38 cellular contexts compared by ENCODE assay signal in the genomic region with DNA sequence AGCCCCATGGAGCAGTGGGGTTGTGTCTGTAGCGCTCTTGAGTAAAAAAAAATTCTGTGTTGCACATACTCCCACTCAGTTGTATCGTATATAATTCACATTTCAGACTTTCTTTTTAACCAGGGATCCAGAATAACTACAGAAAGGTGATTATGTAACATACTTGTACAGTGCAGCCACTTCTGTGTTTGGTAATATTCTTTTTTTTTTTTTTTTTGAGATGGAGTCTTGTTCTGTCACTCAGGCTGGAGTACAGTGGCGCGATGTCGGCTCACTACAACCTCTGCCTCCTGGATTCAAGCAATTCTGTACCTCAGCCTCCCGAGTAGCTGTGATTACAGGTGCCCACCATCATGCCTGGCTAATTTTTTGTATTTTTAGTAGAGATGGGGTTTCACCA.
"Had no signal": no experiment of that assay in that cellular context is flagged by ENCODE, and none has a peak within 500 bp of the region (broad histone marks: within the 10 kb centered on the region; RNA-seq: fewer than 3 reads in every experiment).

No MANE protein-coding gene starts in this region.

- H3K9me3 ChIP-seq: adrenal gland, ascending aorta, body of pancreas, breast epithelium had no signal

- H3K36me3 Mint-ChIP-seq: activated naive CD4-positive, alpha-beta T cell treated with anti-CD3 and anti-CD28 coated beads, Interleukin-2, amount 10 ng/mL, durations not matched to agents 7 days and 5 days; activated naive CD4-positive, alpha-beta T cell treated with anti-CD3 and anti-CD28 coated beads, Interleukin-2, amount 50 U/mL, for 72 hours; activated naive CD8-positive, alpha-beta T cell treated with anti-CD3 and anti-CD28 coated beads for 36 hours; activated naive CD8-positive, alpha-beta T cell treated with anti-CD3 and anti-CD28 coated beads, Interleukin-2, amount 10 ng/mL, durations not matched to agents 7 days and 5 days had no signal

- H3K4me3 Mint-ChIP-seq: activated naive CD4-positive, alpha-beta T cell treated with anti-CD3 and anti-CD28 coated beads for 36 hours; activated naive CD4-positive, alpha-beta T cell treated with anti-CD3 and anti-CD28 coated beads, Interleukin-2, amount 10 ng/mL, durations not matched to agents 7 days and 5 days; activated naive CD4-positive, alpha-beta T cell treated with anti-CD3 and anti-CD28 coated beads, Interleukin-2, amount 50 U/mL, for 24 hours; activated naive CD8-positive, alpha-beta T cell; activated naive CD8-positive, alpha-beta T cell treated with anti-CD3 and anti-CD28 coated beads for 36 hours; activated naive CD8-positive, alpha-beta T cell treated with anti-CD3 and anti-CD28 coated beads, Interleukin-2, amount 10 ng/mL, durations not matched to agents 7 days and 5 days; activated naive CD8-positive, alpha-beta T cell treated with anti-CD3 and anti-CD28 coated beads, Interleukin-2, amount 50 U/mL, for 24 hours; activated T-cell treated with anti-CD3 and anti-CD28 coated beads, Interleukin-2, amount 50 U/mL, for 24 hours; activated T-cell treated with anti-CD3 and anti-CD28 coated beads, Interleukin-2, amount 50 U/mL, for 4 hours; activated T-cell treated with anti-CD3 and anti-CD28 coated beads, Interleukin-2, amount 50 U/mL, for 72 hours; activated T-helper 1 cell treated with anti-CD3 and anti-CD28 coated beads, Interleukin-12 subunit alpha, Interleukin-12 subunit beta, Interleukin-2, Interleukin-4 antibody, amounts not matched to agents 30 ng/mL and 10 ng/mL and 1 ng/mL, durations not matched to agents 14 hours and 24 hours and 36 hours; activated T-helper 17 cell treated with anti-CD3 and anti-CD28 coated beads, Interleukin-2, amount 50 U/mL, for 72 hours; brain; central memory CD8-positive, alpha-beta T cell had no signal

- DNase-seq: activated effector memory CD4-positive, alpha-beta T cell treated with anti-CD3 and anti-CD28 coated beads, Interleukin-2, amount 50 U/mL, for 16 hours; activated effector memory CD4-positive, alpha-beta T cell treated with Interleukin-2 at 50 U/mL for 16 hours; activated gamma-delta T cell; activated gamma-delta T cell treated with Interleukin-2 at 50 U/mL for 16 hours; activated naive CD4-positive, alpha-beta T cell; activated naive CD4-positive, alpha-beta T cell treated with anti-CD3 and anti-CD28 coated beads for 36 hours; activated naive CD4-positive, alpha-beta T cell treated with anti-CD3 and anti-CD28 coated beads, Interleukin-2, amount 10 ng/mL, durations not matched to agents 7 days and 5 days; activated naive CD4-positive, alpha-beta T cell treated with anti-CD3 and anti-CD28 coated beads, Interleukin-2, amount 50 U/mL, for 16 hours; activated naive CD4-positive, alpha-beta T cell treated with Interleukin-2 at 50 U/mL for 16 hours; activated naive CD8-positive, alpha-beta T cell treated with anti-CD3 and anti-CD28 coated beads for 36 hours; activated naive CD8-positive, alpha-beta T cell treated with anti-CD3 and anti-CD28 coated beads, Interleukin-2, amount 10 ng/mL, durations not matched to agents 7 days and 5 days; activated naive CD8-positive, alpha-beta T cell treated with anti-CD3 and anti-CD28 coated beads, Interleukin-2, amount 50 U/mL, for 24 hours; activated T-cell treated with anti-CD3 and anti-CD28 coated beads, Interleukin-2, amount 50 U/mL, for 1 hour; activated T-cell treated with anti-CD3 and anti-CD28 coated beads, Interleukin-2, amount 50 U/mL, for 24 hours; activated T-cell treated with anti-CD3 and anti-CD28 coated beads, Interleukin-2, amount 50 U/mL, for 4 hours; activated T-cell treated with anti-CD3 and anti-CD28 coated beads, Interleukin-2, amount 50 U/mL, for 48 hours; activated T-cell treated with anti-CD3 and anti-CD28 coated beads, Interleukin-2, amount 50 U/mL, for 72 hours; adrenal gland; amniotic stem cell; amygdala; anterior cingulate cortex; aorta; body of pancreas; brain microvascular endothelial cell; caudate nucleus; central memory CD4-positive, alpha-beta T cell; cerebellar nuclear complex had no signal

- H3K27me3 Mint-ChIP-seq: activated naive CD4-positive, alpha-beta T cell treated with anti-CD3 and anti-CD28 coated beads, Interleukin-2, amount 10 ng/mL, durations not matched to agents 7 days and 5 days; activated naive CD4-positive, alpha-beta T cell treated with anti-CD3 and anti-CD28 coated beads, Interleukin-2, amount 50 U/mL, for 24 hours; activated naive CD8-positive, alpha-beta T cell; activated naive CD8-positive, alpha-beta T cell treated with anti-CD3 and anti-CD28 coated beads for 36 hours; activated naive CD8-positive, alpha-beta T cell treated with anti-CD3 and anti-CD28 coated beads, Interleukin-2, amount 10 ng/mL, durations not matched to agents 7 days and 5 days; activated naive CD8-positive, alpha-beta T cell treated with anti-CD3 and anti-CD28 coated beads, Interleukin-2, amount 50 U/mL, for 24 hours; activated T-cell treated with anti-CD3 and anti-CD28 coated beads, Interleukin-2, amount 50 U/mL, for 24 hours; activated T-helper 17 cell treated with anti-CD3 and anti-CD28 coated beads, Interleukin-2, amount 50 U/mL, for 72 hours; brain; central memory CD8-positive, alpha-beta T cell had no signal

- H3K4me1 Mint-ChIP-seq: activated naive CD4-positive, alpha-beta T cell treated with anti-CD3 and anti-CD28 coated beads, Interleukin-2, amount 10 ng/mL, durations not matched to agents 7 days and 5 days; activated naive CD4-positive, alpha-beta T cell treated with anti-CD3 and anti-CD28 coated beads, Interleukin-2, amount 50 U/mL, for 24 hours; central memory CD8-positive, alpha-beta T cell had no signal

- H3K9me3 Mint-ChIP-seq: activated naive CD4-positive, alpha-beta T cell treated with anti-CD3 and anti-CD28 coated beads for 36 hours; activated naive CD4-positive, alpha-beta T cell treated with anti-CD3 and anti-CD28 coated beads, Interleukin-2, amount 10 ng/mL, durations not matched to agents 7 days and 5 days; activated naive CD4-positive, alpha-beta T cell treated with anti-CD3 and anti-CD28 coated beads, Interleukin-2, amount 50 U/mL, for 24 hours; activated naive CD4-positive, alpha-beta T cell treated with anti-CD3 and anti-CD28 coated beads, Interleukin-2, amount 50 U/mL, for 72 hours; activated naive CD8-positive, alpha-beta T cell treated with anti-CD3 and anti-CD28 coated beads for 36 hours; activated naive CD8-positive, alpha-beta T cell treated with anti-CD3 and anti-CD28 coated beads, Interleukin-2, amount 10 ng/mL, durations not matched to agents 7 days and 5 days; activated naive CD8-positive, alpha-beta T cell treated with anti-CD3 and anti-CD28 coated beads, Interleukin-2, amount 50 U/mL, for 24 hours; activated T-cell treated with anti-CD3 and anti-CD28 coated beads, Interleukin-2, amount 50 U/mL, for 24 hours; activated T-cell treated with anti-CD3 and anti-CD28 coated beads, Interleukin-2, amount 50 U/mL, for 4 hours; activated T-cell treated with anti-CD3 and anti-CD28 coated beads, Interleukin-2, amount 50 U/mL, for 72 hours; activated T-helper 1 cell treated with anti-CD3 and anti-CD28 coated beads, Interleukin-12 subunit alpha, Interleukin-12 subunit beta, Interleukin-2, Interleukin-4 antibody, amounts not matched to agents 30 ng/mL and 10 ng/mL and 1 ng/mL, durations not matched to agents 14 hours and 24 hours and 36 hours; activated T-helper 17 cell treated with anti-CD3 and anti-CD28 coated beads, Interleukin-2, amount 50 U/mL, for 72 hours; activated T-helper 2 cell treated with anti-CD3 and anti-CD28 coated beads, Interferon-gamma antibody, Interleukin-2, Interleukin-4, amounts not matched to agents 10 μg/mL and 5 μg/mL and 100 μg/mL, durations not matched to agents 14 hours and 24 hours and 36 hours; brain; central memory CD8-positive, alpha-beta T cell had no signal

- H3K4me3 ChIP-seq: adrenal gland, ascending aorta, body of pancreas, breast epithelium, cardiac muscle cell had no signal

- H3K36me3 ChIP-seq: adrenal gland, breast epithelium, cardiac muscle cell had no signal

- H3K27ac ChIP-seq: adrenal gland, ascending aorta, body of pancreas, brain microvascular endothelial cell, breast epithelium, cardiac muscle cell had no signal

- H3K27me3 ChIP-seq: adrenal gland, ascending aorta, body of pancreas, brain microvascular endothelial cell, breast epithelium, cardiac muscle cell had no signal

- H3K27ac Mint-ChIP-seq: activated naive CD4-positive, alpha-beta T cell treated with anti-CD3 and anti-CD28 coated beads for 36 hours; activated naive CD4-positive, alpha-beta T cell treated with anti-CD3 and anti-CD28 coated beads, Interleukin-2, amount 10 ng/mL, durations not matched to agents 7 days and 5 days; activated naive CD4-positive, alpha-beta T cell treated with anti-CD3 and anti-CD28 coated beads, Interleukin-2, amount 50 U/mL, for 24 hours; activated naive CD4-positive, alpha-beta T cell treated with anti-CD3 and anti-CD28 coated beads, Interleukin-2, amount 50 U/mL, for 72 hours; activated naive CD8-positive, alpha-beta T cell; activated naive CD8-positive, alpha-beta T cell treated with anti-CD3 and anti-CD28 coated beads for 36 hours; activated naive CD8-positive, alpha-beta T cell treated with anti-CD3 and anti-CD28 coated beads, Interleukin-2, amount 10 ng/mL, durations not matched to agents 7 days and 5 days; activated naive CD8-positive, alpha-beta T cell treated with anti-CD3 and anti-CD28 coated beads, Interleukin-2, amount 50 U/mL, for 24 hours; activated T-cell treated with anti-CD3 and anti-CD28 coated beads, Interleukin-2, amount 50 U/mL, for 24 hours; activated T-cell treated with anti-CD3 and anti-CD28 coated beads, Interleukin-2, amount 50 U/mL, for 72 hours; activated T-helper 1 cell treated with anti-CD3 and anti-CD28 coated beads, Interleukin-12 subunit alpha, Interleukin-12 subunit beta, Interleukin-2, Interleukin-4 antibody, amounts not matched to agents 30 ng/mL and 10 ng/mL and 1 ng/mL, durations not matched to agents 14 hours and 24 hours and 36 hours; activated T-helper 17 cell treated with anti-CD3 and anti-CD28 coated beads, Interleukin-2, amount 50 U/mL, for 72 hours; activated T-helper 2 cell treated with anti-CD3 and anti-CD28 coated beads, Interferon-gamma antibody, Interleukin-2, Interleukin-4, amounts not matched to agents 10 μg/mL and 5 μg/mL and 100 μg/mL, durations not matched to agents 14 hours and 24 hours and 36 hours had no signal

- ATAC-seq: activated naive CD4-positive, alpha-beta T cell treated with anti-CD3 and anti-CD28 coated beads, Interleukin-2, amount 50 U/mL, for 72 hours; activated naive CD8-positive, alpha-beta T cell treated with anti-CD3 and anti-CD28 coated beads, Interleukin-2, amount 50 U/mL, for 24 hours; activated T-cell treated with anti-CD3 and anti-CD28 coated beads, Interleukin-2, amount 50 U/mL, for 4 hours; activated T-cell treated with anti-CD3 and anti-CD28 coated beads, Interleukin-2, amount 50 U/mL, for 72 hours; activated T-helper 17 cell treated with anti-CD3 and anti-CD28 coated beads, Interleukin-2, amount 50 U/mL, for 72 hours; body of pancreas had no signal
